1 cellular context compared by ENCODE assay signal in the genomic region with DNA sequence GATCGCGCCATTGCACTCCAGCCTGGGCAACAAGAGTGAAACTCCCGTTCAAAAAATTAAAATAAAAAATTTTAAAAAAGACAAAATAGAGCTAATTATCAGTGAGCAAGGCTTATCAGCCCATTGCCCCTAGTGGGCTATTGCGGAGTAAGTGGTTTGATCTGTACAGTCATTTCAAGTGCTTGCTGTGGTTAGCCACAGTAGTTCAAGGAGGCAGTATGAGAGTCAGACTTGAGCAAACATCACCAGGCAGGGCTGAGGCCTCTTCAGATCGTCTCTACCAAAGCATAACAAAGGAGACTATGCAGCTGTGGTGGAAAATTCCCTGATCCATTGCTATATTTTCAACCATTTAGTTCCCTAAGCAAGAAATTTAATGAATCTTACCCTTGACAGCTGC.
TF ChIP-seq lines count a peak whose summit lies in the region.

No MANE protein-coding gene starts in this region.

TF ChIP-seq in SK-N-SH treated with all-trans-retinoic acid at 6 μM for 48 hours, 23 proteins besides CTCF, POLR2A, EP300 and RAD21 (continued from another document):
- TF ChIP-seq, protein P1, sequence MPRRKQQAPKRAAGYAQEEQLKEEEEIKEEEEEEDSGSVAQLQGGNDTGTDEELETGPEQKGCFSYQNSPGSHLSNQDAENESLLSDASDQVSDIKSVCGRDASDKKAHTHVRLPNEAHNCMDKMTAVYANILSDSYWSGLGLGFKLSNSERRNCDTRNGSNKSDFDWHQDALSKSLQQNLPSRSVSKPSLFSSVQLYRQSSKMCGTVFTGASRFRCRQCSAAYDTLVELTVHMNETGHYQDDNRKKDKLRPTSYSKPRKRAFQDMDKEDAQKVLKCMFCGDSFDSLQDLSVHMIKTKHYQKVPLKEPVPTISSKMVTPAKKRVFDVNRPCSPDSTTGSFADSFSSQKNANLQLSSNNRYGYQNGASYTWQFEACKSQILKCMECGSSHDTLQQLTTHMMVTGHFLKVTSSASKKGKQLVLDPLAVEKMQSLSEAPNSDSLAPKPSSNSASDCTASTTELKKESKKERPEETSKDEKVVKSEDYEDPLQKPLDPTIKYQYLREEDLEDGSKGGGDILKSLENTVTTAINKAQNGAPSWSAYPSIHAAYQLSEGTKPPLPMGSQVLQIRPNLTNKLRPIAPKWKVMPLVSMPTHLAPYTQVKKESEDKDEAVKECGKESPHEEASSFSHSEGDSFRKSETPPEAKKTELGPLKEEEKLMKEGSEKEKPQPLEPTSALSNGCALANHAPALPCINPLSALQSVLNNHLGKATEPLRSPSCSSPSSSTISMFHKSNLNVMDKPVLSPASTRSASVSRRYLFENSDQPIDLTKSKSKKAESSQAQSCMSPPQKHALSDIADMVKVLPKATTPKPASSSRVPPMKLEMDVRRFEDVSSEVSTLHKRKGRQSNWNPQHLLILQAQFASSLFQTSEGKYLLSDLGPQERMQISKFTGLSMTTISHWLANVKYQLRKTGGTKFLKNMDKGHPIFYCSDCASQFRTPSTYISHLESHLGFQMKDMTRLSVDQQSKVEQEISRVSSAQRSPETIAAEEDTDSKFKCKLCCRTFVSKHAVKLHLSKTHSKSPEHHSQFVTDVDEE (CRISPR knock-in tag; IDR thresholded peaks at IDR 0.05): no peak
- no peak for TF ChIP-seq TOX (CRISPR knock-in tag; IDR thresholded peaks at IDR 0.05; ENCODE audit: borderline replicate concordance)
- TF ChIP-seq, protein P2, sequence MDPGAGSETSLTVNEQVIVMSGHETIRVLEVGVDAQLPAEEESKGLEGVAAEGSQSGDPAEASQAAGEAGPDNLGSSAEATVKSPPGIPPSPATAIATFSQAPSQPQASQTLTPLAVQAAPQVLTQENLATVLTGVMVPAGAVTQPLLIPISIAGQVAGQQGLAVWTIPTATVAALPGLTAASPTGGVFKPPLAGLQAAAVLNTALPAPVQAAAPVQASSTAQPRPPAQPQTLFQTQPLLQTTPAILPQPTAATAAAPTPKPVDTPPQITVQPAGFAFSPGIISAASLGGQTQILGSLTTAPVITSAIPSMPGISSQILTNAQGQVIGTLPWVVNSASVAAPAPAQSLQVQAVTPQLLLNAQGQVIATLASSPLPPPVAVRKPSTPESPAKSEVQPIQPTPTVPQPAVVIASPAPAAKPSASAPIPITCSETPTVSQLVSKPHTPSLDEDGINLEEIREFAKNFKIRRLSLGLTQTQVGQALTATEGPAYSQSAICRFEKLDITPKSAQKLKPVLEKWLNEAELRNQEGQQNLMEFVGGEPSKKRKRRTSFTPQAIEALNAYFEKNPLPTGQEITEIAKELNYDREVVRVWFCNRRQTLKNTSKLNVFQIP (CRISPR knock-in tag; IDR thresholded peaks at IDR 0.05; ENCODE audit: borderline replicate concordance, low read depth): no peak
- no peak for TF ChIP-seq ZFP3 (CRISPR knock-in tag; IDR thresholded peaks at IDR 0.05)
- TF ChIP-seq, protein P3, sequence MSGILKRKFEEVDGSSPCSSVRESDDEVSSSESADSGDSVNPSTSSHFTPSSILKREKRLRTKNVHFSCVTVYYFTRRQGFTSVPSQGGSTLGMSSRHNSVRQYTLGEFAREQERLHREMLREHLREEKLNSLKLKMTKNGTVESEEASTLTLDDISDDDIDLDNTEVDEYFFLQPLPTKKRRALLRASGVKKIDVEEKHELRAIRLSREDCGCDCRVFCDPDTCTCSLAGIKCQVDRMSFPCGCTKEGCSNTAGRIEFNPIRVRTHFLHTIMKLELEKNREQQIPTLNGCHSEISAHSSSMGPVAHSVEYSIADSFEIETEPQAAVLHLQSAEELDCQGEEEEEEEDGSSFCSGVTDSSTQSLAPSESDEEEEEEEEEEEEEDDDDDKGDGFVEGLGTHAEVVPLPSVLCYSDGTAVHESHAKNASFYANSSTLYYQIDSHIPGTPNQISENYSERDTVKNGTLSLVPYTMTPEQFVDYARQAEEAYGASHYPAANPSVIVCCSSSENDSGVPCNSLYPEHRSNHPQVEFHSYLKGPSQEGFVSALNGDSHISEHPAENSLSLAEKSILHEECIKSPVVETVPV (CRISPR knock-in tag; IDR thresholded peaks at IDR 0.05): no peak
TF ChIP-seq in SK-N-SH treated with all-trans-retinoic acid at 6 μM for 48 hours: peak in this region for 0.
